ENCODE assay signal across 8 cellular contexts in the genomic region with DNA sequence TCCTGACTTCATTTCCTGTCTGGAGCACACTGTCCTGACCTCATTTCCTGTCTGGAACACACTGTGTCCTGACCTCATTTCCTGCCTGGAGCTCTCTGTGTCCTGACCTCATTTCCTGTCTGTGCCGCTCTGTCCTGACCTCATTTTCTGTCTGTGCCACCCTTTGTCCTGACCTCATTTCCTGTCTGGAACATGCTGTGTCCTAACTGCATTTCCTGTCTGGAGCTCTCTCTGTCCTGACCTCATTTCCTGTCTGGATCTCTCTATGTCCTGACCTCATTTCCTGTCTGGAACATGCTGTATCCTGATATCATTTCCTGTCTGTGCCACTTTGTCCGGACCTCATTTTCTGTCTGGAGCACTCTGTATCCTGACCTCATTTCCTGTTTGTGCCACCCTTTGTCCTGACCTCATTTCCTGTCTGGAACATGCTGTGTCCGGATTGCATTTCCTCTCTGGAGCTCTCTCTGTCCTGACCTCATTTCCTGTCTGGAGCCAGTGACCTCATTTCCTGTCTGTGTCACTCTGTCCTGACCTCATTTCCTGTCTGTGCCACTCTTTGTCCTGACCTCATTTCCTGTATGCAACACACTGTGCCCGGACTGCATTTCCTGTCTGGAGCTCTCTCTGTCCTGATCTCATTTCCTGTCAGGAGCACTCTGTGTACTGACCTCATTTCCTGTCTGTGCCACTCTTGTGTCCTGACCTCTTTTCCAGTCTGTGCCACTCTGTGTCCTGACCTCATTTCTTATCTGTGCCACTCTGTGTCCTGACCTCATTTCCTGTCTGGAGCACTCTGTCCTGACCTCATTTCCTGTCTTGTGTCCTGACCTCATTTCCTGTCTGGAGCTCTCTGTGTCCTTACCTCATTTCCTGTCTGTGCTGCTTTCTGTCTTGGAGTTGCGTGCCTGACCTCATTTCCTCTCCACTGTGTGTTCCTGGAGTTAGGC. TPM values are rescaled to one million over a fixed set of nuclear protein-coding genes. Genes with fewer than 3 reads are reported as not detected.
A peak's percentile ranks its signal among the peaks of the same experiment; 100 is the strongest.
DNase-seq lines count a peak whose midpoint lies in the region; ATAC-seq and TF ChIP-seq lines count a peak whose summit lies in the region.

No MANE protein-coding gene starts in this region.

- intact Hi-C loops in activated naive CD4-positive, alpha-beta T cell treated with anti-CD3 and anti-CD28 coated beads for 36 hours (cut with micrococcal nuclease), result loop anchor here (1.0 kb wide), 3 partner anchors 35 to 136 kb away; a partner anchor contains a TSS

- H3K9me3 ChIP-seq in hepatocyte (ENCODE audit: low read depth), result no peaks in the 10 kb centered on the region

- H3K27ac Mint-ChIP-seq in activated naive CD4-positive, alpha-beta T cell treated with anti-CD3 and anti-CD28 coated beads for 36 hours, result no peak overlapping the region

- H3K36me3 Mint-ChIP-seq in activated naive CD4-positive, alpha-beta T cell treated with anti-CD3 and anti-CD28 coated beads for 36 hours (ENCODE audit: low read depth), result peaks cover 28% of the 10 kb centered on the region

- no peak for TF ChIP-seq CTCF in GM12865 (IDR thresholded peaks at IDR 0.05; ENCODE audit: insufficient read depth, low read depth, low read length, missing control alignments)
- no peak for TF ChIP-seq CTCF in hepatocyte (IDR thresholded peaks at IDR 0.05; ENCODE audit: poor library complexity)

- no peak overlapping the region for H3K4me3 ChIP-seq in GM12865 (ENCODE audit: low read depth, low read length)
- H3K4me3 ChIP-seq in hepatocyte, result no peak overlapping the region

- H3K27me3 ChIP-seq in hepatocyte, result no peaks in the 10 kb centered on the region

- peaks cover 66% of the 10 kb centered on the region for H3K4me1 Mint-ChIP-seq in activated naive CD4-positive, alpha-beta T cell treated with anti-CD3 and anti-CD28 coated beads for 36 hours (ENCODE audit: low read depth)

- no peaks in the 10 kb centered on the region for H3K9me2 ChIP-seq in hepatocyte (replicated peaks; ENCODE audit: insufficient read depth)

- CTCF ChIA-PET in activated naive CD4-positive, alpha-beta T cell treated with anti-CD3 and anti-CD28 coated beads for 36 hours (lab: Charles Lee), result interaction anchor here (0.6 to 0.7 kb wide), 3 partner anchors 28 to 483 kb away, joined by 3 to 7 read pairs (median 4); no protein-coding TSS in a partner anchor

- peaks cover 35% of the 10 kb centered on the region for H3K4me1 ChIP-seq in hepatocyte (ENCODE audit: insufficient read depth)

- H2AFZ ChIP-seq in hepatocyte, result no peak overlapping the region

- H3K79me2 ChIP-seq in hepatocyte, result peaks cover 100% of the 10 kb centered on the region

- no peak overlapping the region for H3K4me3 Mint-ChIP-seq in activated naive CD4-positive, alpha-beta T cell treated with anti-CD3 and anti-CD28 coated beads for 36 hours

- ATAC-seq in HG03354 (IDR thresholded peaks at IDR 0.05; ENCODE audit: poor library complexity, severe bottlenecking, unreplicated experiment) (peak; percentile 61), SK-N-SH treated with all-trans-retinoic acid at 6 μM for 48 hours (peak; percentile 62), HG03045 (IDR thresholded peaks at IDR 0.05; ENCODE audit: unreplicated experiment) (no peak)

- peaks cover 99% of the 10 kb centered on the region for H4K20me1 ChIP-seq in hepatocyte (ENCODE audit: insufficient read depth, poor library complexity, severe bottlenecking)

- H3K4me2 ChIP-seq in hepatocyte, result no peak overlapping the region

- DNase-seq in GM12865 (ENCODE audit: low read depth), result peak; percentile 80
- DNase-seq in activated naive CD4-positive, alpha-beta T cell treated with anti-CD3 and anti-CD28 coated beads for 36 hours, result peak; percentile 94
- no peak for DNase-seq in hepatocyte (ENCODE audit: low spot score)
- peak; percentile 56 for DNase-seq in stimulated activated CD8-positive, alpha-beta memory T cell treated with anti-CD3 and anti-CD28 coated beads, Interleukin-12 subunit alpha, Interleukin-12 subunit beta, amount 100 ng/mL, for 4 hours (ENCODE audit: low read depth)
- no peak for DNase-seq in ecto neural progenitor cell (ENCODE audit: low spot score)

- peaks cover 5% of the 10 kb centered on the region for H3K9me3 Mint-ChIP-seq in activated naive CD4-positive, alpha-beta T cell treated with anti-CD3 and anti-CD28 coated beads for 36 hours

- H3K27ac ChIP-seq in hepatocyte, result peak overlapping the region; percentile 91

- WGBS in hepatocyte (ENCODE audit: low lambda C conversion rate, missing lambda C conversion rate), result 70% methylated on average over 5 of the region's 5 CpGs

- no peaks in the 10 kb centered on the region for H3K36me3 ChIP-seq in hepatocyte (replicated peaks; ENCODE audit: insufficient read depth, low read depth)

- no peaks in the 10 kb centered on the region for H3K27me3 Mint-ChIP-seq in activated naive CD4-positive, alpha-beta T cell treated with anti-CD3 and anti-CD28 coated beads for 36 hours (ENCODE audit: low read depth)

TF ChIP-seq in SK-N-SH treated with all-trans-retinoic acid at 6 μM for 48 hours, 23 proteins besides CTCF, POLR2A, EP300 and RAD21:
- TF ChIP-seq PPARA (CRISPR knock-in tag; IDR thresholded peaks at IDR 0.05; ENCODE audit: borderline replicate concordance) (no peak), BACH2 (CRISPR knock-in tag; IDR thresholded peaks at IDR 0.05; ENCODE audit: borderline replicate concordance) (no peak), OSR1 (CRISPR knock-in tag; IDR thresholded peaks at IDR 0.05) (no peak), ZNF8 (CRISPR knock-in tag; IDR thresholded peaks at IDR 0.05) (no peak)
- TF ChIP-seq, protein P1, sequence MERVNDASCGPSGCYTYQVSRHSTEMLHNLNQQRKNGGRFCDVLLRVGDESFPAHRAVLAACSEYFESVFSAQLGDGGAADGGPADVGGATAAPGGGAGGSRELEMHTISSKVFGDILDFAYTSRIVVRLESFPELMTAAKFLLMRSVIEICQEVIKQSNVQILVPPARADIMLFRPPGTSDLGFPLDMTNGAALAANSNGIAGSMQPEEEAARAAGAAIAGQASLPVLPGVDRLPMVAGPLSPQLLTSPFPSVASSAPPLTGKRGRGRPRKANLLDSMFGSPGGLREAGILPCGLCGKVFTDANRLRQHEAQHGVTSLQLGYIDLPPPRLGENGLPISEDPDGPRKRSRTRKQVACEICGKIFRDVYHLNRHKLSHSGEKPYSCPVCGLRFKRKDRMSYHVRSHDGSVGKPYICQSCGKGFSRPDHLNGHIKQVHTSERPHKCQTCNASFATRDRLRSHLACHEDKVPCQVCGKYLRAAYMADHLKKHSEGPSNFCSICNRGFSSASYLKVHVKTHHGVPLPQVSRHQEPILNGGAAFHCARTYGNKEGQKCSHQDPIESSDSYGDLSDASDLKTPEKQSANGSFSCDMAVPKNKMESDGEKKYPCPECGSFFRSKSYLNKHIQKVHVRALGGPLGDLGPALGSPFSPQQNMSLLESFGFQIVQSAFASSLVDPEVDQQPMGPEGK (CRISPR knock-in tag; IDR thresholded peaks at IDR 0.05; ENCODE audit: borderline replicate concordance), result no peak
- TF ChIP-seq, protein P2, sequence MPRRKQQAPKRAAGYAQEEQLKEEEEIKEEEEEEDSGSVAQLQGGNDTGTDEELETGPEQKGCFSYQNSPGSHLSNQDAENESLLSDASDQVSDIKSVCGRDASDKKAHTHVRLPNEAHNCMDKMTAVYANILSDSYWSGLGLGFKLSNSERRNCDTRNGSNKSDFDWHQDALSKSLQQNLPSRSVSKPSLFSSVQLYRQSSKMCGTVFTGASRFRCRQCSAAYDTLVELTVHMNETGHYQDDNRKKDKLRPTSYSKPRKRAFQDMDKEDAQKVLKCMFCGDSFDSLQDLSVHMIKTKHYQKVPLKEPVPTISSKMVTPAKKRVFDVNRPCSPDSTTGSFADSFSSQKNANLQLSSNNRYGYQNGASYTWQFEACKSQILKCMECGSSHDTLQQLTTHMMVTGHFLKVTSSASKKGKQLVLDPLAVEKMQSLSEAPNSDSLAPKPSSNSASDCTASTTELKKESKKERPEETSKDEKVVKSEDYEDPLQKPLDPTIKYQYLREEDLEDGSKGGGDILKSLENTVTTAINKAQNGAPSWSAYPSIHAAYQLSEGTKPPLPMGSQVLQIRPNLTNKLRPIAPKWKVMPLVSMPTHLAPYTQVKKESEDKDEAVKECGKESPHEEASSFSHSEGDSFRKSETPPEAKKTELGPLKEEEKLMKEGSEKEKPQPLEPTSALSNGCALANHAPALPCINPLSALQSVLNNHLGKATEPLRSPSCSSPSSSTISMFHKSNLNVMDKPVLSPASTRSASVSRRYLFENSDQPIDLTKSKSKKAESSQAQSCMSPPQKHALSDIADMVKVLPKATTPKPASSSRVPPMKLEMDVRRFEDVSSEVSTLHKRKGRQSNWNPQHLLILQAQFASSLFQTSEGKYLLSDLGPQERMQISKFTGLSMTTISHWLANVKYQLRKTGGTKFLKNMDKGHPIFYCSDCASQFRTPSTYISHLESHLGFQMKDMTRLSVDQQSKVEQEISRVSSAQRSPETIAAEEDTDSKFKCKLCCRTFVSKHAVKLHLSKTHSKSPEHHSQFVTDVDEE (CRISPR knock-in tag; IDR thresholded peaks at IDR 0.05), result no peak
TF ChIP-seq in SK-N-SH treated with all-trans-retinoic acid at 6 μM for 48 hours: peak in this region for 0.

RNA-seq across cellular contexts. Expression of a gene that starts 27.6 kb away (rescaled TPM):
- total RNA-seq in activated naive CD4-positive, alpha-beta T cell treated with anti-CD3 and anti-CD28 coated beads for 36 hours, result 10 to 100 TPM; 25.5 to 26.3 TPM
- total RNA-seq in hepatocyte, result 17.1 and 21.9 TPM in 2 replicates
- 5.1 and 6.9 TPM in 2 replicates for polyA plus RNA-seq in hepatocyte

Comparison
In these comparisons a context has a peak if more than half of its experiments do, and no peak if none do; other contexts are left out.
1. DNase-seq: peak in GM12865 (single experiment), activated naive CD4-positive, alpha-beta T cell treated with anti-CD3 and anti-CD28 coated beads for 36 hours (single experiment) and stimulated activated CD8-positive, alpha-beta memory T cell treated with anti-CD3 and anti-CD28 coated beads, Interleukin-12 subunit alpha, Interleukin-12 subunit beta, amount 100 ng/mL, for 4 hours (single experiment); none in hepatocyte (single experiment) and ecto neural progenitor cell (single experiment).